Comparison of ENCODE assay signal across 19 cellular contexts in the genomic region with DNA sequence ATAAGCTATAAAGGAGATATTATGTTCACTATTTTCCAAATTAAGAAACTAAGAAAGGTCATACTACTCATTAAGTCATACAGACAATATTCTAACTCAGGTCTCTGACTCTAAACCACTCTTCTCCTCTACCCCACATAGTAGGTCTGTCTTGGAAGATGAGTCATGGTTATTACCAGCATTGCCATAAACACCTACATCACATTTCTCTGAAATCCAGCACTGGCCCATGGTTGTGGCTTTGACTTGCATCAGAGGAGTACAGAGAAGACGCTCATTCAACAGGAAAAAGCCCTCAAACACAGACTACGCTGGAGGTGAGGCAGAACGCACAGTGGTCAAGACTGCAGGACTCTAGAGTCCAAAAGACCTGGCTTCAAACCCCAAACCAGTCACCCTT.
DNase-seq lines count a peak whose midpoint lies in the region; ATAC-seq lines count a peak whose summit lies in the region.
"Had no signal": no experiment of that assay in that cellular context is flagged by ENCODE, and none has a peak within 500 bp of the region (broad histone marks: within the 10 kb centered on the region; RNA-seq: fewer than 3 reads in every experiment).

No MANE protein-coding gene starts in this region.

- no peaks in the 10 kb centered on the region for H3K27me3 Mint-ChIP-seq in activated naive CD4-positive, alpha-beta T cell treated with anti-CD3 and anti-CD28 coated beads, Interleukin-2, amount 10 ng/mL, durations not matched to agents 7 days and 5 days
- no peaks in the 10 kb centered on the region for H3K27me3 Mint-ChIP-seq in activated CD4-positive, alpha-beta T cell treated with anti-CD3 and anti-CD28 coated beads, Interleukin-2, amount 10 ng/mL, durations not matched to agents 7 days and 5 days
- H3K27me3 Mint-ChIP-seq in activated naive CD8-positive, alpha-beta T cell treated with anti-CD3 and anti-CD28 coated beads, Interleukin-2, amount 50 U/mL, for 24 hours, result no peaks in the 10 kb centered on the region

- peaks cover 17% of the 10 kb centered on the region for H3K36me3 Mint-ChIP-seq in activated naive CD4-positive, alpha-beta T cell treated with anti-CD3 and anti-CD28 coated beads, Interleukin-2, amount 10 ng/mL, durations not matched to agents 7 days and 5 days
- H3K36me3 Mint-ChIP-seq in activated CD4-positive, alpha-beta T cell treated with anti-CD3 and anti-CD28 coated beads, Interleukin-2, amount 10 ng/mL, durations not matched to agents 7 days and 5 days (ENCODE audit: low read depth), result peaks cover 25% of the 10 kb centered on the region
- peaks cover 7% of the 10 kb centered on the region for H3K36me3 Mint-ChIP-seq in activated naive CD8-positive, alpha-beta T cell treated with anti-CD3 and anti-CD28 coated beads, Interleukin-2, amount 50 U/mL, for 24 hours (ENCODE audit: low read depth)
- H3K36me3 Mint-ChIP-seq: memory B cell had no signal

- CTCF ChIA-PET in activated naive CD4-positive, alpha-beta T cell treated with anti-CD3 and anti-CD28 coated beads, Interleukin-2, amount 10 ng/mL, durations not matched to agents 7 days and 5 days (lab: Charles Lee), result no interaction called here
- CTCF ChIA-PET in activated CD4-positive, alpha-beta T cell treated with anti-CD3 and anti-CD28 coated beads, Interleukin-2, amount 10 ng/mL, durations not matched to agents 7 days and 5 days (lab: Charles Lee), result no interaction called here

- POLR2A ChIA-PET in activated CD4-positive, alpha-beta T cell treated with anti-CD3 and anti-CD28 coated beads, Interleukin-2, amount 10 ng/mL, durations not matched to agents 7 days and 5 days (lab: Charles Lee), result no interaction called here

- peak; percentile 85 for ATAC-seq in activated naive CD8-positive, alpha-beta T cell treated with anti-CD3 and anti-CD28 coated beads, Interleukin-2, amount 50 U/mL, for 24 hours
- ATAC-seq: left cardiac atrium had no signal

- no peak overlapping the region for H3K27ac Mint-ChIP-seq in activated naive CD4-positive, alpha-beta T cell treated with anti-CD3 and anti-CD28 coated beads, Interleukin-2, amount 10 ng/mL, durations not matched to agents 7 days and 5 days
- no peak overlapping the region for H3K27ac Mint-ChIP-seq in activated CD4-positive, alpha-beta T cell treated with anti-CD3 and anti-CD28 coated beads, Interleukin-2, amount 10 ng/mL, durations not matched to agents 7 days and 5 days
- peak overlapping the region; percentile 63 for H3K27ac Mint-ChIP-seq in activated naive CD8-positive, alpha-beta T cell treated with anti-CD3 and anti-CD28 coated beads, Interleukin-2, amount 50 U/mL, for 24 hours
- H3K27ac Mint-ChIP-seq: memory B cell had no signal

- no peak overlapping the region for H3K4me3 Mint-ChIP-seq in activated naive CD4-positive, alpha-beta T cell treated with anti-CD3 and anti-CD28 coated beads, Interleukin-2, amount 10 ng/mL, durations not matched to agents 7 days and 5 days
- H3K4me3 Mint-ChIP-seq in activated CD4-positive, alpha-beta T cell treated with anti-CD3 and anti-CD28 coated beads, Interleukin-2, amount 10 ng/mL, durations not matched to agents 7 days and 5 days, result no peak overlapping the region
- H3K4me3 Mint-ChIP-seq in activated naive CD8-positive, alpha-beta T cell treated with anti-CD3 and anti-CD28 coated beads, Interleukin-2, amount 50 U/mL, for 24 hours, result peak overlapping the region; percentile 18
- H3K4me3 Mint-ChIP-seq: memory B cell had no signal

- peaks cover 31% of the 10 kb centered on the region for H3K4me1 Mint-ChIP-seq in activated naive CD4-positive, alpha-beta T cell treated with anti-CD3 and anti-CD28 coated beads, Interleukin-2, amount 10 ng/mL, durations not matched to agents 7 days and 5 days
- H3K4me1 Mint-ChIP-seq in activated CD4-positive, alpha-beta T cell treated with anti-CD3 and anti-CD28 coated beads, Interleukin-2, amount 10 ng/mL, durations not matched to agents 7 days and 5 days, result peaks cover 33% of the 10 kb centered on the region
- peaks cover 41% of the 10 kb centered on the region for H3K4me1 Mint-ChIP-seq in activated naive CD8-positive, alpha-beta T cell treated with anti-CD3 and anti-CD28 coated beads, Interleukin-2, amount 50 U/mL, for 24 hours

- H3K9me3 Mint-ChIP-seq in activated naive CD4-positive, alpha-beta T cell treated with anti-CD3 and anti-CD28 coated beads, Interleukin-2, amount 10 ng/mL, durations not matched to agents 7 days and 5 days, result peaks cover 24% of the 10 kb centered on the region
- peaks cover 25% of the 10 kb centered on the region for H3K9me3 Mint-ChIP-seq in activated CD4-positive, alpha-beta T cell treated with anti-CD3 and anti-CD28 coated beads, Interleukin-2, amount 10 ng/mL, durations not matched to agents 7 days and 5 days
- peaks cover 10% of the 10 kb centered on the region for H3K9me3 Mint-ChIP-seq in activated naive CD8-positive, alpha-beta T cell treated with anti-CD3 and anti-CD28 coated beads, Interleukin-2, amount 50 U/mL, for 24 hours
- H3K9me3 Mint-ChIP-seq: memory B cell had no signal

- peak; percentile 31 for DNase-seq in activated naive CD4-positive, alpha-beta T cell treated with Interleukin-2 at 50 U/mL for 16 hours
- DNase-seq in activated naive CD4-positive, alpha-beta T cell treated with anti-CD3 and anti-CD28 coated beads, Interleukin-2, amount 10 ng/mL, durations not matched to agents 7 days and 5 days, result no peak
- DNase-seq in activated CD4-positive, alpha-beta T cell treated with anti-CD3 and anti-CD28 coated beads, Interleukin-2, amount 10 ng/mL, durations not matched to agents 7 days and 5 days, result peak; percentile 18
- peak; percentile 30 for DNase-seq in activated naive CD8-positive, alpha-beta T cell treated with anti-CD3 and anti-CD28 coated beads, Interleukin-2, amount 50 U/mL, for 24 hours
- peak; percentile 56 for DNase-seq in stimulated activated CD8-positive, alpha-beta memory T cell treated with anti-CD3 and anti-CD28 coated beads, Interleukin-4, amount 100 ng/mL, for 48 hours
- no peak for DNase-seq in dermis blood vessel endothelial cell
- no peak for DNase-seq in globus pallidus (ENCODE audit: low spot score)
- no peak for DNase-seq in foreskin melanocyte
- DNase-seq: adrenal gland, brain microvascular endothelial cell, Caco-2, colonic mucosa, head of caudate nucleus, left cardiac atrium, NCI-H1694, NCI-H2171 treated with DMSO at 0.1 percent for 48 hours, NCI-H526, nucleus accumbens had no signal

Comparison
In these comparisons a context has a peak if more than half of its experiments do, and no peak if none do; other contexts are left out.
1. DNase-seq: peak in activated naive CD4-positive, alpha-beta T cell treated with Interleukin-2 at 50 U/mL for 16 hours (single experiment), activated CD4-positive, alpha-beta T cell treated with anti-CD3 and anti-CD28 coated beads, Interleukin-2, amount 10 ng/mL, durations not matched to agents 7 days and 5 days (single experiment), activated naive CD8-positive, alpha-beta T cell treated with anti-CD3 and anti-CD28 coated beads, Interleukin-2, amount 50 U/mL, for 24 hours (single experiment) and stimulated activated CD8-positive, alpha-beta memory T cell treated with anti-CD3 and anti-CD28 coated beads, Interleukin-4, amount 100 ng/mL, for 48 hours (single experiment); none in activated naive CD4-positive, alpha-beta T cell treated with anti-CD3 and anti-CD28 coated beads, Interleukin-2, amount 10 ng/mL, durations not matched to agents 7 days and 5 days (single experiment), dermis blood vessel endothelial cell (single experiment), globus pallidus (single experiment) and foreskin melanocyte (single experiment).